ENCODE assay signal across 8 cellular contexts in genomic region chr17:77451271-77451893, GRCh38.
A peak's percentile ranks its signal among the peaks of the same experiment; 100 is the strongest.
DNase-seq lines count a peak whose midpoint lies in the region; FAIRE-seq and TF ChIP-seq lines count a peak whose summit lies in the region.

No MANE protein-coding gene starts in this region.

- H3K36me3 ChIP-seq in esophagus squamous epithelium (peaks cover 0 to 6% (median 0%) of the 10 kb centered on the region in 3 donors), muscle layer of colon (ENCODE audit: insufficient read depth, low read length) (no peaks in the 10 kb centered on the region), tibial artery (no peaks in the 10 kb centered on the region)

- peak in 2 of 4 donors; percentile 35 to 60 for TF ChIP-seq POLR2A in esophagus squamous epithelium (IDR thresholded peaks at IDR 0.05)

- peak overlapping the region; percentile 50 for H3K9ac ChIP-seq in muscle layer of colon (ENCODE audit: low read length)

- no peaks in the 10 kb centered on the region for H3K27me3 ChIP-seq in esophagus squamous epithelium
- H3K27me3 ChIP-seq in muscle layer of colon (ENCODE audit: control insufficient read depth in 1 of 2, insufficient read depth in 2 of 2, low read length in 2 of 2): no peaks in the 10 kb centered on the region
- no peaks in the 10 kb centered on the region for H3K27me3 ChIP-seq in tibial artery

- DNase-seq in AG08395 (ENCODE audit: low spot score) (peak; percentile 52), GM19239 (ENCODE audit: insufficient read length, low spot score) (no peak), NCI-H524 (lab: John Stamatoyannopoulos, UW) (peak; percentile 83 to 89), esophagus squamous epithelium (lab: John Stamatoyannopoulos, UW) (no peak), tibial artery (peak in 1 of 2 donors; percentile 78), NOMO-1 (lab: John Stamatoyannopoulos, UW; ENCODE audit: unreplicated experiment in 2 of 2) (no peak)
- DNase-seq in activated T-cell treated with anti-CD3 and anti-CD28 coated beads, Interleukin-2, amount 50 U/mL, for 48 hours: peak; percentile 84 to 86

- peak; percentile 75 for FAIRE-seq in GM19239 (lab: Jason Lieb, UNC)

- TF ChIP-seq CTCF in esophagus squamous epithelium (IDR thresholded peaks at IDR 0.05): no peak
- no peak for TF ChIP-seq CTCF in tibial artery (IDR thresholded peaks at IDR 0.05)

- peak overlapping the region; percentile 37 to 67 (median 56) for H3K4me3 ChIP-seq in esophagus squamous epithelium
- H3K4me3 ChIP-seq in muscle layer of colon (ENCODE audit: low read depth in 1 of 2, low read length in 2 of 2): peak overlapping the region; percentile 57 to 62
- H3K4me3 ChIP-seq in tibial artery: peak overlapping the region; percentile 47 to 59

- H3K27ac ChIP-seq in esophagus squamous epithelium (peak overlapping the region; percentile 84 to 94 (median 91)), muscle layer of colon (ENCODE audit: low read depth, low read length) (peak overlapping the region; percentile 87), tibial artery (peak overlapping the region; percentile 61 to 62)

- WGBS in esophagus squamous epithelium, 2 donors: 0% methylated on average over 8 to 11 of the region's 42 CpGs

- H3K4me1 ChIP-seq in esophagus squamous epithelium (peaks cover 75 to 97% (median 81%) of the 10 kb centered on the region in 3 donors), muscle layer of colon (ENCODE audit: insufficient read depth, low read length) (peaks cover 65% of the 10 kb centered on the region), tibial artery (peaks cover 3 to 78% (median 43%) of the 10 kb centered on the region in 4 donors)

- no peaks in the 10 kb centered on the region for H3K9me3 ChIP-seq in esophagus squamous epithelium
- no peaks in the 10 kb centered on the region for H3K9me3 ChIP-seq in muscle layer of colon (ENCODE audit: low read length)
- H3K9me3 ChIP-seq in tibial artery: no peaks in the 10 kb centered on the region

- intact Hi-C loops in esophagus squamous epithelium (cut with DNase I) (no loop called here), tibial artery (cut with DNase I; ENCODE audit: low total_unique reads) (no loop called here)

Comparison
In these comparisons a context has a peak if more than half of its experiments do, and no peak if none do; other contexts are left out.
1. DNase-seq: peak in AG08395 (single experiment), NCI-H524 (2 of 2) and activated T-cell treated with anti-CD3 and anti-CD28 coated beads, Interleukin-2, amount 50 U/mL, for 48 hours (2 of 2); none in GM19239 (single experiment), esophagus squamous epithelium (single experiment) and NOMO-1 (0 of 2).
2. Peak in every context shown above with its lines, with median percentiles within 50 percentile points of each other: H3K27ac ChIP-seq and H3K4me3 ChIP-seq.